Comparison of ENCODE assay signal across 8 cellular contexts in the genomic region with DNA sequence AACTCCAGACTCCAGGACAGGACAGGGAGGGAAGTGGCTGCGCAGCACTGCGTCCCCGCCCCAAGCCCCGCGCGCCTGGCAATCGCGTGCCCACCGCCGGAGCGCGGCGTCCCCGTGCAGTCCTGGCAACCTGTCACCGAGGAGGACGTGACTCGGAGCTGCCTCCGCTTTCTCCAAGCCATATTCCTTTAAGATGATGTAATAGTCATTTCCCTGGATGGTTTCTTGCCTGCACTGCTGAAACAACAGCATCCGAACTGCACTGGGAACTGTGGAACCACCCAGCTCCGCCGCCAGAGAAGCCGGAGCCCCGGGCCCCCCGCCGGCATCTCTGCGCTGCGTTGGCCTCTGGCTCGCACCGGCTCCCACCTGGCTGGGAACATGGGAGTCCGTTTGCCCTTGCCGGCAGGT. TPM values are rescaled to one million over a fixed set of nuclear protein-coding genes. Genes with fewer than 3 reads are reported as not detected.
DNase-seq lines count a peak whose midpoint lies in the region; ATAC-seq and TF ChIP-seq lines count a peak whose summit lies in the region.

No MANE protein-coding gene starts in this region.

- H3K9me3 ChIP-seq in SK-N-MC (ENCODE audit: low read depth, low read length) (no peaks in the 10 kb centered on the region), heart right ventricle (no peaks in the 10 kb centered on the region)

- peaks cover 0 to 95% (median 59%) of the 10 kb centered on the region in 7 donors for H3K27me3 ChIP-seq in heart right ventricle

- DNase-seq in H4 (ENCODE audit: low spot score) (peak; percentile 65), SK-N-MC (ENCODE audit: low read depth, low spot score) (no peak), heart right ventricle (peak in 1 of 2 donors; percentile 9), skeletal muscle cell (ENCODE audit: low read depth) (no peak), hippocampal formation (lab: John Stamatoyannopoulos, UW) (no peak), GOT3 (lab: John Stamatoyannopoulos, UW) (no peak), left colon (no peak)

- H3K9ac ChIP-seq in SK-N-MC (ENCODE audit: insufficient read length): no peak overlapping the region

- peaks cover 3 to 15% (median 8%) of the 10 kb centered on the region in 9 donors for H3K4me1 ChIP-seq in heart right ventricle

- H3K27ac ChIP-seq in SK-N-MC (no peak overlapping the region), heart right ventricle (no peak overlapping the region)

- intact Hi-C loops in heart right ventricle (cut with DNase I) (loop anchor here (2.0 to 10.0 kb wide), 6 partner anchors 180 to 1850 kb away; no protein-coding TSS in a partner anchor), left colon (cut with DNase I, micrococcal nuclease) (no loop called here)

- ATAC-seq in heart right ventricle (peak in 5 of 8 donors; percentile 35 to 70 (median 49)), left colon (no peak), GM21619 (IDR thresholded peaks at IDR 0.05; ENCODE audit: unreplicated experiment) (no peak)

- H3K36me3 ChIP-seq in SK-N-MC (ENCODE audit: insufficient read depth, low read length) (no peaks in the 10 kb centered on the region), heart right ventricle (no peaks in the 10 kb centered on the region)

- TF ChIP-seq CTCF in heart right ventricle (IDR thresholded peaks at IDR 0.05): no peak

- H3K4me3 ChIP-seq in SK-N-MC (peak overlapping the region; percentile 50), heart right ventricle (peak overlapping the region in 8 of 10 donors; percentile 6 to 36 (median 26)), skeletal muscle cell (ENCODE audit: low read depth, low read length) (peak overlapping the region; percentile 42)

- WGBS in heart right ventricle, 2 donors: 0 to 1% methylated on average over 31 of the region's 31 CpGs

RNA-seq across cellular contexts. Expression of gene KCTD16, which starts 34.5 kb away (rescaled TPM):
- 0.21 and 0.37 TPM in 2 replicates for total RNA-seq in H4 (2014; rRNA removed; shearing (Covaris generic))
- total RNA-seq in heart right ventricle (under 1 TPM in 9 of 10 donors, not detected in 1; 0.02 to 0.42 (median 0.13) TPM), left colon (under 1 TPM in 1 of 2 donors, not detected in 1; 0.11 TPM)
- under 1 TPM in 1 of 2 donors, not detected in 1; 0.07 TPM for polyA plus RNA-seq in heart right ventricle

RNA-seq across cellular contexts. Expression of gene YIPF5, which starts 34.7 kb away (rescaled TPM):
- 116 and 122 TPM in 2 replicates for total RNA-seq in H4 (2014; rRNA removed; shearing (Covaris generic))
- 10 to 100 TPM; 24.6 to 34.9 (median 28.3) TPM for total RNA-seq in heart right ventricle
- polyA plus RNA-seq in heart right ventricle: 10 to 100 TPM in 1 of 2 donors, 1 to 10 TPM in 1; 3.9 to 13.4 TPM
- 10 to 100 TPM; 44.1 to 58.2 TPM for total RNA-seq in left colon

Comparison
In these comparisons a context has a peak if more than half of its experiments do, and no peak if none do; other contexts are left out.
1. ATAC-seq: peak in heart right ventricle (5 of 8); none in left colon (single experiment) and GM21619 (single experiment).
2. intact Hi-C loops: an anchor here in heart right ventricle (2.0 to 10.0 kb wide); none called in left colon.
3. Peak in every context shown above with its lines, with median percentiles within 50 percentile points of each other: H3K4me3 ChIP-seq.